ENCODE assay signal across 1 cellular context in the genomic region with DNA sequence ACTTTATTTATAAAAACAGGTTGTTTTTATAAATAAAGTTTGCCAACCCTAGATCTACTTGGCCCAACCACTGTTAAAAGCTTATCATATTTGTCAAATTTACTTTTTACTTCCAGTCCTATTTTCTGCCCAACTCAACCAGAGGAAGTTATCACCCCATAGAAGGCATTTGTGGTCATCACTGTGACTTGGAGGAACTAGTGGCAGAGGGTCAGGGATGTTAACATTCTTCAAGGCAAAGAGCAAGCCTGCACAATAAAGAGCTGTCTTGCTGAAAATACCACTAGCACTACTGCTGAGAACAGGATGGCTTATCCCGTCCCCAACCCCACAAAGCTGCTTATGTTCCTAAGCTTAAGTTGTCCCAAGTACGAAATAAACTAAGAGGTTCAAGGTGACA.
TF ChIP-seq lines count a peak whose summit lies in the region.

No MANE protein-coding gene starts in this region.

TF ChIP-seq in GM23338, 12 proteins besides CTCF, POLR2A, EP300 and RAD21 (continued from another document):
- TF ChIP-seq ZNF462 (CRISPR knock-in tag; IDR thresholded peaks at IDR 0.05) (no peak), POLR2AphosphoS5 (IDR thresholded peaks at IDR 0.05; ENCODE audit: low read depth) (no peak), ZNF114 (CRISPR knock-in tag; IDR thresholded peaks at IDR 0.05) (no peak), EZH2 (IDR thresholded peaks at IDR 0.05; ENCODE audit: low read depth, unreplicated experiment) (no peak), ZNF331 (CRISPR knock-in tag; IDR thresholded peaks at IDR 0.05; ENCODE audit: low read depth) (no peak), REST (IDR thresholded peaks at IDR 0.05; ENCODE audit: unreplicated experiment) (no peak)
TF ChIP-seq in GM23338: peak in this region for 0.
